9 cellular contexts compared by ENCODE assay signal in the genomic region with DNA sequence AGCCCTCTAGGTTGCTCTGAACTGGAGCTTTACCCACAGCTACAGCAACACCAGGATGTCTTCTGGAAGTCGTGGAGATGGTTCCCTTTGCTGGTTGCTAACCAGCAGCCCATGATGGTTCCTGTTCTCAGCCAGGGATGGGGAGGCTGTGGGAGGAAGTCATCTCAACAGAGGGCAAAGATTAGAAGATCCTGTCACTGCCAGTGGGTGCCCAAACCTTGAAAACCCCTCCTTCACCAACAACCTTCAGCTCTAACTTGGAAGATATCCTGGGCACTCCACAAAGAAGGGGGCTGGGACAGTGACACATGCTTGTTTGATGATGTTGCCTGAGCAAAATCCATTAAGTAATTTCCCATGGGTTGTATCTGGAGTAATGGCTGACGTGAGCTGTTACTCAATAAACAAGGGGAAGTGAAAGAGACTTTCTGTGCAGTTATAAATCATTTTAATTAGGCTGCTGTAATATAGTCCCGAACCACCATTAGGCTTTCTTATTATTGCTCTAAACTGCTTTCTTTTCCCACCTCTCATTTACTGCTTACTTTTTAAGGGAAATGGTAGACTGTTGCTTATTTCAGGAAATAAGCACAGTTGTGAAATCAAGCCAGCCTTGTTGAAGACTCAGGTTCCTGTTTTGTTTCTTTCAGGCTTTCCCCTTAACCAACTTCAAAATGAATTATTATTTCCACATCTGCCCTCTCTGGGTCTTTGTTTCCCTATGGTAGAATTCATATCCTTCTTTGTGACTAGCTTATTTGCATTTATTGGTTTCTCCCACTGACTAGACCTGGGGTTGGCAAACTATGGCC.
DNase-seq lines count a peak whose midpoint lies in the region; ATAC-seq, FAIRE-seq and TF ChIP-seq lines count a peak whose summit lies in the region.
"Had no signal": no experiment of that assay in that cellular context is flagged by ENCODE, and none has a peak within 500 bp of the region (broad histone marks: within the 10 kb centered on the region; RNA-seq: fewer than 3 reads in every experiment).

No MANE protein-coding gene starts in this region.

- no peaks in the 10 kb centered on the region for H3K36me3 Mint-ChIP-seq in CD14-positive monocyte

- H3K36me3 ChIP-seq in prostate gland, result no peaks in the 10 kb centered on the region

- TF ChIP-seq CTCF in CD14-positive monocyte (IDR thresholded peaks at IDR 0.05), result no peak
- TF ChIP-seq CTCF in prostate gland (IDR thresholded peaks at IDR 0.05), result no peak

- peak overlapping the region; percentile 50 to 69 for H3K4me3 Mint-ChIP-seq in CD14-positive monocyte

- no peak for TF ChIP-seq POLR2A in prostate gland (IDR thresholded peaks at IDR 0.05)

- peak; percentile 64 for FAIRE-seq in islet of Langerhans (lab: Jason Lieb, UNC)
- FAIRE-seq: TTC549 had no signal

- intact Hi-C loops in CD14-positive monocyte (cut with micrococcal nuclease), result loop anchor here (5.0 to 10.0 kb wide), 2 partner anchors 73 to 80 kb away; no protein-coding TSS in a partner anchor
- intact Hi-C loops in prostate gland (cut with DNase I), result no loop called here

- DNase-seq in CD14-positive monocyte (ENCODE audit: low spot score) (peak; percentile 76), NOMO-1 treated with DMSO at 0.1 percent for 48 hours (lab: John Stamatoyannopoulos, UW; ENCODE audit: unreplicated experiment) (peak; percentile 99), prostate gland (ENCODE audit: low spot score) (no peak), T-helper 9 cell (no peak), DMS79 (lab: John Stamatoyannopoulos, UW) (no peak)

- H3K4me3 ChIP-seq in prostate gland, result no peak overlapping the region

- H3K27me3 Mint-ChIP-seq in CD14-positive monocyte (ENCODE audit: low read depth in 3 of 3), result peaks cover 0 to 3% (median 0%) of the 10 kb centered on the region in 3 donors

- no peaks in the 10 kb centered on the region for H3K9me3 ChIP-seq in prostate gland

- H3K27ac Mint-ChIP-seq in CD14-positive monocyte, result peak overlapping the region; percentile 96 to 99 (median 98)

- H3K27me3 ChIP-seq in prostate gland (replicated peaks; ENCODE audit: insufficient read depth), result no peaks in the 10 kb centered on the region

- H3K9me3 Mint-ChIP-seq in CD14-positive monocyte, result no peaks in the 10 kb centered on the region

- H3K4me1 Mint-ChIP-seq in CD14-positive monocyte, result peaks cover 31% of the 10 kb centered on the region

- H3K27ac ChIP-seq in prostate gland, result no peak overlapping the region

- 39% methylated on average over 3 of the region's 3 CpGs for WGBS in prostate gland

- ATAC-seq in GM21737 (IDR thresholded peaks at IDR 0.05; ENCODE audit: unreplicated experiment) (peak; percentile 53), HG02852 (IDR thresholded peaks at IDR 0.05; ENCODE audit: unreplicated experiment) (no peak)

- no peaks in the 10 kb centered on the region for H3K4me1 ChIP-seq in prostate gland (replicated peaks)

Comparison
In these comparisons a context has a peak if more than half of its experiments do, and no peak if none do; other contexts are left out.
1. DNase-seq: peak in CD14-positive monocyte (single experiment) and NOMO-1 treated with DMSO at 0.1 percent for 48 hours (single experiment); none in prostate gland (single experiment), T-helper 9 cell (single experiment) and DMS79 (single experiment).